Comparison of ENCODE assay signal across 25 cellular contexts in genomic region chr4:120163895-120164294, GRCh38.
"Had no signal": no experiment of that assay in that cellular context is flagged by ENCODE, and none has a peak within 500 bp of the region (broad histone marks: within the 10 kb centered on the region; RNA-seq: fewer than 3 reads in every experiment).

No MANE protein-coding gene starts in this region.

- H3K4me3 ChIP-seq: stomach, testis, thoracic aorta, thyroid gland, tibial artery, tibial nerve, transverse colon, upper lobe of left lung, upper lobe of right lung, uterus, vagina had no signal

- DNase-seq: stimulated activated CD4-positive, alpha-beta T cell treated with anti-CD3 and anti-CD28 coated beads, Interleukin-2, amount 100 ng/mL, for 48 hours; stimulated activated CD4-positive, alpha-beta T cell treated with anti-CD3 and anti-CD28 coated beads, Interleukin-4, amount 100 ng/mL, for 1 hour; stimulated activated CD4-positive, alpha-beta T cell treated with anti-CD3 and anti-CD28 coated beads, Interleukin-4, amount 100 ng/mL, for 24 hours; stimulated activated CD4-positive, alpha-beta T cell treated with anti-CD3 and anti-CD28 coated beads, Interleukin-4, amount 100 ng/mL, for 4 hours; stimulated activated CD8-positive, alpha-beta memory T cell treated with anti-CD3 and anti-CD28 coated beads, Interleukin-4, amount 100 ng/mL, for 48 hours; stimulated activated naive B cell treated with anti-CD40 and anti-IgM and Interleukin-4, amounts not matched to agents 10 μg/mL and 1 μg/mL and 100 μg/mL, for 72 hours; stimulated activated naive CD4-positive, alpha-beta T cell; stimulated activated naive CD4-positive, alpha-beta T cell treated with Interleukin-2 at 50 U/mL for 16 hours; stimulated activated naive CD8-positive, alpha-beta T cell treated with anti-CD3 and anti-CD28 coated beads, Interleukin-15, amount 100 ng/mL, for 72 hours; stimulated activated naive CD8-positive, alpha-beta T cell treated with anti-CD3 and anti-CD28 coated beads, Interleukin-15, Interleukin-2, amounts not matched to agents 100 U/mL and 50 U/mL, for 24 hours; stomach; substantia nigra; testis; thyroid gland; tibial artery; transverse colon; trophoblast cell; upper lobe of left lung; upper lobe of right lung; uterus had no signal

- H3K27ac ChIP-seq: stomach, testis, thoracic aorta, thyroid gland, tibial artery, tibial nerve, transverse colon, upper lobe of left lung, upper lobe of right lung, uterus, vagina had no signal

- ATAC-seq: stimulated activated effector memory CD8-positive, alpha-beta T cell treated with anti-CD3 and anti-CD28 coated beads, Interleukin-12 subunit alpha, Interleukin-12 subunit beta, amount 100 ng/mL, for 72 hours; stimulated activated memory B cell treated with anti-CD40 and anti-IgM and Interleukin-4, amounts not matched to agents 10 μg/mL and 1 μg/mL and 100 μg/mL, for 72 hours; stimulated activated naive B cell treated with anti-CD40 and anti-IgM and Interleukin-4, amounts not matched to agents 10 μg/mL and 1 μg/mL and 100 μg/mL, for 72 hours; stimulated activated naive CD8-positive, alpha-beta T cell treated with anti-CD3 and anti-CD28 coated beads, Interleukin-15, amount 100 ng/mL, for 72 hours; stimulated activated naive CD8-positive, alpha-beta T cell treated with anti-CD3 and anti-CD28 coated beads, Interleukin-15, Interleukin-2, amounts not matched to agents 100 U/mL and 50 U/mL, for 24 hours; upper lobe of right lung had no signal

- H3K27me3 ChIP-seq: stomach, testis, thyroid gland, tibial artery, tibial nerve, transverse colon, upper lobe of left lung, upper lobe of right lung, uterus, vagina had no signal

- H3K36me3 ChIP-seq: stomach, thoracic aorta, thyroid gland, tibial artery, tibial nerve, transverse colon, upper lobe of left lung, upper lobe of right lung, uterus, vagina had no signal

- H3K4me1 ChIP-seq: stomach, testis, thyroid gland, tibial artery, tibial nerve, transverse colon, upper lobe of left lung, upper lobe of right lung, uterus, vagina had no signal

- H3K9me3 ChIP-seq: stomach, testis, thoracic aorta, thyroid gland, tibial artery, tibial nerve, transverse colon, upper lobe of left lung, upper lobe of right lung, uterus, vagina had no signal
